Comparison of ENCODE assay signal across 1 cellular context in the genomic region with DNA sequence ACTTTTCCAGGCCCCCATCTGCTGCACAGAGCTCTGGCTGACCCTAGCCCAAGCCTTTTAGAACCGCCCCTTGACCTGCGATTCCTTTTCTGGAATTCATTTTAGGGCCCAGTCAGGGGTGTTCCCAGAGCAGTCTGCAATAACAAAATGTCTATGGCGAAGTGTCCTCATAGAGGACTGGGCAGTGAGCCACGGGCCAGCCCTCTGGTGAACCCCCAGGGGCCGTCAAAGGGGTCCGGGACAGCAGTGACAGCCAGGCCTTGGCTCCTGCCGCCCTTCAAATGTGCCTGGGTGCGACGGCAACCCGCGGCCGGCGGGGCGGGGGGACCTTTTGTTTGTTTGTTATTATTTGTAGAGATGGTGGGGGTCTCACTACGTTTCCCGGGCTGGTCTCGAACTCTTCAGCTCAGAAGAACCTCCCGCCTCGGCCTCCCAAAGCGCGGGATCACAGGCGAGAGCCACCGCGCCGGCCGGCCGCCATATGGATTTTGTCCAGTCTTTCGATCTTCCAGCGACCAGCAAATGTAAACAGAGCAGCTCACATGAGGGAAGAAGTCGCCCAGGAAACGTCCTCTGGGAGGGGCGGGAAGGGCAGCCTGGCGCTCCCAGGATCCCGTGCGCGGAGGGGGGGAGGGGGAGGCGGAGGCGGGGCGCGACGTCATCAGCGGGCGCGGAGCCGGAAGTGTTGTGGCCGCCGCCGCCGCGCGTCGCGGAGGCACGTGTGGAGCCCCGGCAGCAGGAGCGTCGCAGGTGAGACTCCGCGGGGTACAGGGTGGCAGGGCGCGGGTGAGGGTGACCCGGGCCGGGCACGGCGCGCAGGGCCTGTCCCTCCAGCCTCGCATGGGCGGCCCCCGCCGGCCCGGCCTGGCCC.
A peak's percentile ranks its signal among the peaks of the same experiment; 100 is the strongest.
TF ChIP-seq lines count a peak whose summit lies in the region.

TSS of gene TRMT61A (plus strand) at position 685 of the 871 bp plus-strand sequence. CDS start 783 bp downstream, outside the sequence.

TF ChIP-seq in HepG2, 621 proteins besides CTCF, POLR2A, EP300 and RAD21 (continued from another document and continues in another):
- no peak; the same call in 1 of the 2 replicates for TF ChIP-seq CENPT (CRISPR knock-in tag; IDR thresholded peaks at IDR 0.05; ENCODE audit: low read depth)
- no peak for TF ChIP-seq CREBL2 (CRISPR knock-in tag; IDR thresholded peaks at IDR 0.05; ENCODE audit: borderline replicate concordance)
- TF ChIP-seq KLF11 (CRISPR knock-in tag; IDR thresholded peaks at IDR 0.05) = no peak
- no peak for TF ChIP-seq ZFP41 (CRISPR knock-in tag; IDR thresholded peaks at IDR 0.05; ENCODE audit: borderline replicate concordance)
- TF ChIP-seq ZNF34 (CRISPR knock-in tag; IDR thresholded peaks at IDR 0.05; ENCODE audit: borderline replicate concordance) = no peak
- TF ChIP-seq, protein P1, sequence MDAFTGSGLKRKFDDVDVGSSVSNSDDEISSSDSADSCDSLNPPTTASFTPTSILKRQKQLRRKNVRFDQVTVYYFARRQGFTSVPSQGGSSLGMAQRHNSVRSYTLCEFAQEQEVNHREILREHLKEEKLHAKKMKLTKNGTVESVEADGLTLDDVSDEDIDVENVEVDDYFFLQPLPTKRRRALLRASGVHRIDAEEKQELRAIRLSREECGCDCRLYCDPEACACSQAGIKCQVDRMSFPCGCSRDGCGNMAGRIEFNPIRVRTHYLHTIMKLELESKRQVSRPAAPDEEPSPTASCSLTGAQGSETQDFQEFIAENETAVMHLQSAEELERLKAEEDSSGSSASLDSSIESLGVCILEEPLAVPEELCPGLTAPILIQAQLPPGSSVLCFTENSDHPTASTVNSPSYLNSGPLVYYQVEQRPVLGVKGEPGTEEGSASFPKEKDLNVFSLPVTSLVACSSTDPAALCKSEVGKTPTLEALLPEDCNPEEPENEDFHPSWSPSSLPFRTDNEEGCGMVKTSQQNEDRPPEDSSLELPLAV (CRISPR knock-in tag; conservative IDR thresholded peaks at IDR 0.05; ENCODE audit: low read depth) = no peak
- TF ChIP-seq ZNF788 (CRISPR knock-in tag; IDR thresholded peaks at IDR 0.05; ENCODE audit: borderline replicate concordance) = no peak; the same call in 1 of the 2 replicates
- TF ChIP-seq, protein P2, sequence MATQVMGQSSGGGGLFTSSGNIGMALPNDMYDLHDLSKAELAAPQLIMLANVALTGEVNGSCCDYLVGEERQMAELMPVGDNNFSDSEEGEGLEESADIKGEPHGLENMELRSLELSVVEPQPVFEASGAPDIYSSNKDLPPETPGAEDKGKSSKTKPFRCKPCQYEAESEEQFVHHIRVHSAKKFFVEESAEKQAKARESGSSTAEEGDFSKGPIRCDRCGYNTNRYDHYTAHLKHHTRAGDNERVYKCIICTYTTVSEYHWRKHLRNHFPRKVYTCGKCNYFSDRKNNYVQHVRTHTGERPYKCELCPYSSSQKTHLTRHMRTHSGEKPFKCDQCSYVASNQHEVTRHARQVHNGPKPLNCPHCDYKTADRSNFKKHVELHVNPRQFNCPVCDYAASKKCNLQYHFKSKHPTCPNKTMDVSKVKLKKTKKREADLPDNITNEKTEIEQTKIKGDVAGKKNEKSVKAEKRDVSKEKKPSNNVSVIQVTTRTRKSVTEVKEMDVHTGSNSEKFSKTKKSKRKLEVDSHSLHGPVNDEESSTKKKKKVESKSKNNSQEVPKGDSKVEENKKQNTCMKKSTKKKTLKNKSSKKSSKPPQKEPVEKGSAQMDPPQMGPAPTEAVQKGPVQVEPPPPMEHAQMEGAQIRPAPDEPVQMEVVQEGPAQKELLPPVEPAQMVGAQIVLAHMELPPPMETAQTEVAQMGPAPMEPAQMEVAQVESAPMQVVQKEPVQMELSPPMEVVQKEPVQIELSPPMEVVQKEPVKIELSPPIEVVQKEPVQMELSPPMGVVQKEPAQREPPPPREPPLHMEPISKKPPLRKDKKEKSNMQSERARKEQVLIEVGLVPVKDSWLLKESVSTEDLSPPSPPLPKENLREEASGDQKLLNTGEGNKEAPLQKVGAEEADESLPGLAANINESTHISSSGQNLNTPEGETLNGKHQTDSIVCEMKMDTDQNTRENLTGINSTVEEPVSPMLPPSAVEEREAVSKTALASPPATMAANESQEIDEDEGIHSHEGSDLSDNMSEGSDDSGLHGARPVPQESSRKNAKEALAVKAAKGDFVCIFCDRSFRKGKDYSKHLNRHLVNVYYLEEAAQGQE (IDR thresholded peaks at IDR 0.05; ENCODE audit: borderline replicate concordance in 1 of 2, low read depth in 1 of 2, low read length in 2 of 2) = no peak; a peak in 1 of 4 replicates
- no peak; the same call in 1 of the 2 replicates for TF ChIP-seq MLX (CRISPR knock-in tag; IDR thresholded peaks at IDR 0.05)
- TF ChIP-seq, protein P3, sequence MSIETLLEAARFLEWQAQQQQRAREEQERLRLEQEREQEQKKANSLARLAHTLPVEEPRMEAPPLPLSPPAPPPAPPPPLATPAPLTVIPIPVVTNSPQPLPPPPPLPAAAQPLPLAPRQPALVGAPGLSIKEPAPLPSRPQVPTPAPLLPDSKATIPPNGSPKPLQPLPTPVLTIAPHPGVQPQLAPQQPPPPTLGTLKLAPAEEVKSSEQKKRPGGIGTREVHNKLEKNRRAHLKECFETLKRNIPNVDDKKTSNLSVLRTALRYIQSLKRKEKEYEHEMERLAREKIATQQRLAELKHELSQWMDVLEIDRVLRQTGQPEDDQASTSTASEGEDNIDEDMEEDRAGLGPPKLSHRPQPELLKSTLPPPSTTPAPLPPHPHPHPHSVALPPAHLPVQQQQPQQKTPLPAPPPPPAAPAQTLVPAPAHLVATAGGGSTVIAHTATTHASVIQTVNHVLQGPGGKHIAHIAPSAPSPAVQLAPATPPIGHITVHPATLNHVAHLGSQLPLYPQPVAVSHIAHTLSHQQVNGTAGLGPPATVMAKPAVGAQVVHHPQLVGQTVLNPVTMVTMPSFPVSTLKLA (IDR thresholded peaks at IDR 0.05) = peak; percentile 23; the same call in 1 of the 2 replicates
- no peak for TF ChIP-seq SNAPC5 (CRISPR knock-in tag; IDR thresholded peaks at IDR 0.05; ENCODE audit: borderline replicate concordance)
- no peak for TF ChIP-seq ZNF615 (CRISPR knock-in tag; IDR thresholded peaks at IDR 0.05; ENCODE audit: borderline replicate concordance)
- no peak for TF ChIP-seq ZSCAN22 (CRISPR knock-in tag; IDR thresholded peaks at IDR 0.05)
- no peak for TF ChIP-seq ZNF326 (CRISPR knock-in tag; IDR thresholded peaks at IDR 0.05; ENCODE audit: borderline replicate concordance)
- TF ChIP-seq ZMYM2 (CRISPR knock-in tag; IDR thresholded peaks at IDR 0.05) = 0 out of 2 replicates have a peak, but pooled peaks have one; percentile 34
- TF ChIP-seq DR1 (CRISPR knock-in tag; IDR thresholded peaks at IDR 0.05) = peak; percentile 19; the same call in 1 of the 2 replicates
- TF ChIP-seq NR2F2 (IDR thresholded peaks at IDR 0.05; ENCODE audit: borderline replicate concordance, low read depth) = peak; percentile 8; the same call in 1 of the 2 replicates
- TF ChIP-seq, protein P4, sequence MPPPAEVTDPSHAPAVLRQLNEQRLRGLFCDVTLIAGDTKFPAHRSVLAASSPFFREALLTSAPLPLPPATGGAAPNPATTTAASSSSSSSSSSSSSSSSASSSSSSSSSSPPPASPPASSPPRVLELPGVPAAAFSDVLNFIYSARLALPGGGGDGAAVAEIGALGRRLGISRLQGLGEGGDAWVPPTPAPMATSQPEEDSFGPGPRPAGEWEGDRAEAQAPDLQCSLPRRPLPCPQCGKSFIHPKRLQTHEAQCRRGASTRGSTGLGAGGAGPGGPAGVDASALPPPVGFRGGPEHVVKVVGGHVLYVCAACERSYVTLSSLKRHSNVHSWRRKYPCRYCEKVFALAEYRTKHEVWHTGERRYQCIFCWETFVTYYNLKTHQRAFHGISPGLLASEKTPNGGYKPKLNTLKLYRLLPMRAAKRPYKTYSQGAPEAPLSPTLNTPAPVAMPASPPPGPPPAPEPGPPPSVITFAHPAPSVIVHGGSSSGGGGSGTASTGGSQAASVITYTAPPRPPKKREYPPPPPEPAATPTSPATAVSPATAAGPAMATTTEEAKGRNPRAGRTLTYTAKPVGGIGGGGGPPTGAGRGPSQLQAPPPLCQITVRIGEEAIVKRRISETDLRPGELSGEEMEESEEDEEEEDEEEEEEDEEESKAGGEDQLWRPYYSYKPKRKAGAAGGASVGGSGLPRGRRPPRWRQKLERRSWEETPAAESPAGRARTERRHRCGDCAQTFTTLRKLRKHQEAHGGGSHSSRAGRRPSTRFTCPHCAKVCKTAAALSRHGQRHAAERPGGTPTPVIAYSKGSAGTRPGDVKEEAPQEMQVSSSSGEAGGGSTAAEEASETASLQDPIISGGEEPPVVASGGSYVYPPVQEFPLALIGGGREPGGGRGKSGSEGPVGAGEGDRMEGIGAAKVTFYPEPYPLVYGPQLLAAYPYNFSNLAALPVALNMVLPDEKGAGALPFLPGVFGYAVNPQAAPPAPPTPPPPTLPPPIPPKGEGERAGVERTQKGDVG (CRISPR knock-in tag; IDR thresholded peaks at IDR 0.05; ENCODE audit: borderline replicate concordance) = no peak
- no peak for TF ChIP-seq MTA3 (CRISPR knock-in tag; IDR thresholded peaks at IDR 0.05)
- TF ChIP-seq ZNF383 (CRISPR knock-in tag; IDR thresholded peaks at IDR 0.05; ENCODE audit: borderline replicate concordance) = no peak
- TF ChIP-seq IRF2 (CRISPR knock-in tag; IDR thresholded peaks at IDR 0.05) = no peak; the same call in 1 of the 2 replicates
- TF ChIP-seq RBM22 (optimal IDR thresholded peaks at IDR 0.05; ENCODE audit: low read length) = no peak
- TF ChIP-seq ZNF354B (CRISPR knock-in tag; IDR thresholded peaks at IDR 0.05) = no peak
- peak; percentile 51 for TF ChIP-seq PATZ1 (CRISPR knock-in tag; IDR thresholded peaks at IDR 0.05)
- TF ChIP-seq ZSCAN29 (CRISPR knock-in tag; conservative IDR thresholded peaks at IDR 0.05) = no peak
- no peak for TF ChIP-seq NFIB (CRISPR knock-in tag; IDR thresholded peaks at IDR 0.05; ENCODE audit: borderline replicate concordance)
- TF ChIP-seq GTF3A (CRISPR knock-in tag; conservative IDR thresholded peaks at IDR 0.05) = no peak
- 0 out of 2 replicates have a peak, but pooled peaks have one; percentile 24 for TF ChIP-seq ZNF777 (CRISPR knock-in tag; IDR thresholded peaks at IDR 0.05)
- no peak for TF ChIP-seq NFE2 (CRISPR knock-in tag; IDR thresholded peaks at IDR 0.05)
- no peak for TF ChIP-seq NFATC3 (CRISPR knock-in tag; IDR thresholded peaks at IDR 0.05)
- no peak for TF ChIP-seq HMG20B (CRISPR knock-in tag; conservative IDR thresholded peaks at IDR 0.05)
- TF ChIP-seq ZNF644 (CRISPR knock-in tag; IDR thresholded peaks at IDR 0.05; ENCODE audit: low read depth) = peak; percentile 76
- TF ChIP-seq, protein P5, sequence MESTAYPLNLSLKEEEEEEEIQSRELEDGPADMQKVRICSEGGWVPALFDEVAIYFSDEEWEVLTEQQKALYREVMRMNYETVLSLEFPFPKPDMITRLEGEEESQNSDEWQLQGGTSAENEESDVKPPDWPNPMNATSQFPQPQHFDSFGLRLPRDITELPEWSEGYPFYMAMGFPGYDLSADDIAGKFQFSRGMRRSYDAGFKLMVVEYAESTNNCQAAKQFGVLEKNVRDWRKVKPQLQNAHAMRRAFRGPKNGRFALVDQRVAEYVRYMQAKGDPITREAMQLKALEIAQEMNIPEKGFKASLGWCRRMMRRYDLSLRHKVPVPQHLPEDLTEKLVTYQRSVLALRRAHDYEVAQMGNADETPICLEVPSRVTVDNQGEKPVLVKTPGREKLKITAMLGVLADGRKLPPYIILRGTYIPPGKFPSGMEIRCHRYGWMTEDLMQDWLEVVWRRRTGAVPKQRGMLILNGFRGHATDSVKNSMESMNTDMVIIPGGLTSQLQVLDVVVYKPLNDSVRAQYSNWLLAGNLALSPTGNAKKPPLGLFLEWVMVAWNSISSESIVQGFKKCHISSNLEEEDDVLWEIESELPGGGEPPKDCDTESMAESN (CRISPR knock-in tag; conservative IDR thresholded peaks at IDR 0.05) = no peak
- TF ChIP-seq MIER3 (CRISPR knock-in tag; IDR thresholded peaks at IDR 0.05; ENCODE audit: borderline replicate concordance) = peak; percentile 33; the same call in 1 of the 2 replicates
- TF ChIP-seq SRF (IDR thresholded peaks at IDR 0.05; ENCODE audit: low read depth, low read length) = 0 out of 2 replicates have a peak, but pooled peaks have one; percentile 15
- peak; percentile 28; the same call in 1 of the 2 replicates for TF ChIP-seq ZBTB7A (CRISPR knock-in tag; IDR thresholded peaks at IDR 0.05)
- TF ChIP-seq HOXA3 (CRISPR knock-in tag; IDR thresholded peaks at IDR 0.05) = peak; percentile 74
- no peak for TF ChIP-seq HIVEP1 (CRISPR knock-in tag; IDR thresholded peaks at IDR 0.05)
- TF ChIP-seq ZNF20 (CRISPR knock-in tag; IDR thresholded peaks at IDR 0.05) = no peak
- TF ChIP-seq, protein P6, sequence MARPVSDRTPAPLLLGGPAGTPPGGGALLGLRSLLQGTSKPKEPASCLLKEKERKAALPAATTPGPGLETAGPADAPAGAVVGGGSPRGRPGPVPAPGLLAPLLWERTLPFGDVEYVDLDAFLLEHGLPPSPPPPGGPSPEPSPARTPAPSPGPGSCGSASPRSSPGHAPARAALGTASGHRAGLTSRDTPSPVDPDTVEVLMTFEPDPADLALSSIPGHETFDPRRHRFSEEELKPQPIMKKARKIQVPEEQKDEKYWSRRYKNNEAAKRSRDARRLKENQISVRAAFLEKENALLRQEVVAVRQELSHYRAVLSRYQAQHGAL (CRISPR knock-in tag; IDR thresholded peaks at IDR 0.05; ENCODE audit: not compliant biosample characterization) = no peak
- TF ChIP-seq ZNF569 (CRISPR knock-in tag; IDR thresholded peaks at IDR 0.05; ENCODE audit: borderline replicate concordance) = no peak
- TF ChIP-seq ZNF577 (CRISPR knock-in tag; IDR thresholded peaks at IDR 0.05; ENCODE audit: borderline replicate concordance, low read depth) = no peak
- TF ChIP-seq, protein P7, sequence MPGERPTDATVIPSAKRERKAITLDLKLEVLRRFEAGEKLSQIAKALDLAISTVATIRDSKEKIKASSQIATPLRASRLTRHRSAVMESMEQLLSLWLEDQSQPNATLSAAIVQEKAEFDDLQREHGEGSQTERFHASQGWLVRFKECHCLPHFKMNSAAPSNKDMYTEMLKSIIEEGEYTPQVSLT (CRISPR knock-in tag; IDR thresholded peaks at IDR 0.05; ENCODE audit: borderline replicate concordance, low read depth) = no peak
